Comparison of ENCODE assay signal across 8 cellular contexts in the genomic region with DNA sequence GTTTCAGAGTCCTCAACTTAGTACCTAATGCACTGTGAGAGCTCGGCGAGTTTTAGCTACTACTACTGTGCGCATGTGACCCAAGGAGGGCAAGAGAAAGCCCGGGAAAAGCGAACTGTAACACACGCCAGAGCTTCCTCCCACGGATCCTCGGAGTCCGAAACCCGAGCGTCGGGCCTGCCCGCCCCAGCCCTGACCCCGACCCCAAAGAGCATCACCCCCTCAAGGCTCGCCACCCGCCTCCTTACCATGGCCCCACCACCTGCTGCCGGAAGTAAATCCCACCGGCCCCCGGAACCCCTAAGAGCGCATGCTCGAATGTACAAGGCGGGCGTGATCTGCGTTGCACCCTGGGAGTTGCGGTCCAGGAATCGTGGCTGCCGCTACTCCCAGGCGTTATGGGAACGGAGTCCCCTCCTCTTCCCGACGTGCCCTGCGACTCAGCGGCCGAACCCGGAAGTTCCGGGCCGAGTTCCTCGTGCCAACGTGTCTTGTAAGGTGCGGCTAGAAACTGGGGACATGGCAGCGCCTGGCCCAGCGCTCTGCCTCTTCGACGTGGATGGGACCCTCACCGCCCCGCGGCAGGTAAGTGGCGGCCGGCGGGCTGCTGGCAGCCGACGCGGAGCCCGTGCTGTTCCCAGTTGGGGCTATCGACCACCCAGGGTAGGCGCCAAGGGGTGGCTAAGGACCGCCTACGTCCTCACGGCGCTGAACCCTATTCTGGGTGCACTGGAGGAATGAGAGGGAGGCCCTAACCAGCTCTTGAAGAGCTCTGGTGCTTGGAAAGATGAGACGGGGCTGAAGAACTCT. TPM values are rescaled to one million over a fixed set of nuclear protein-coding genes. Genes with fewer than 3 reads are reported as not detected.
DNase-seq lines count a peak whose midpoint lies in the region; ATAC-seq, FAIRE-seq and TF ChIP-seq lines count a peak whose summit lies in the region.

TSS of gene PMM2 (plus strand) at position 476 of the 810 bp plus-strand sequence. CDS start at position 520, 44 bp downstream.
TSS of gene TMEM186 (minus strand) at position 276 of the 810 bp plus-strand sequence. CDS start at position 251, 25 bp downstream.

- peak within 1 kb of the TSS; percentile 91 for H3K4me3 Mint-ChIP-seq in activated T-helper 17 cell treated with anti-CD3 and anti-CD28 coated beads, Interleukin-2, amount 50 U/mL, for 72 hours
- H3K4me3 Mint-ChIP-seq in naive thymus-derived CD8-positive, alpha-beta T cell, result peak within 1 kb of the TSS; percentile 92 to 98 (median 97)
- peak within 1 kb of the TSS; percentile 94 to 95 for H3K4me3 Mint-ChIP-seq in stimulated activated naive B cell treated with anti-CD40 and anti-IgM and Interleukin-4, amounts not matched to agents 10 μg/mL and 1 μg/mL and 100 μg/mL, for 72 hours

- peak within 1 kb of the TSS; percentile 92 for H3K27ac Mint-ChIP-seq in activated T-helper 17 cell treated with anti-CD3 and anti-CD28 coated beads, Interleukin-2, amount 50 U/mL, for 72 hours
- peak within 1 kb of the TSS; percentile 92 to 98 (median 95) for H3K27ac Mint-ChIP-seq in naive thymus-derived CD8-positive, alpha-beta T cell
- H3K27ac Mint-ChIP-seq in stimulated activated naive B cell treated with anti-CD40 and anti-IgM and Interleukin-4, amounts not matched to agents 10 μg/mL and 1 μg/mL and 100 μg/mL, for 72 hours, result peak within 1 kb of the TSS; percentile 98

- peaks cover 23% of the 10 kb centered on the region for H3K4me1 Mint-ChIP-seq in activated T-helper 17 cell treated with anti-CD3 and anti-CD28 coated beads, Interleukin-2, amount 50 U/mL, for 72 hours
- H3K4me1 Mint-ChIP-seq in naive thymus-derived CD8-positive, alpha-beta T cell, result peaks cover 11 to 63% (median 48%) of the 10 kb centered on the region in 4 donors
- peaks cover 20 to 49% of the 10 kb centered on the region in 2 donors for H3K4me1 Mint-ChIP-seq in stimulated activated naive B cell treated with anti-CD40 and anti-IgM and Interleukin-4, amounts not matched to agents 10 μg/mL and 1 μg/mL and 100 μg/mL, for 72 hours

- peaks cover 56% of the 10 kb centered on the region for H3K36me3 Mint-ChIP-seq in activated T-helper 17 cell treated with anti-CD3 and anti-CD28 coated beads, Interleukin-2, amount 50 U/mL, for 72 hours (ENCODE audit: low read depth)
- peaks cover 0 to 18% (median 9%) of the 10 kb centered on the region in 3 donors for H3K36me3 Mint-ChIP-seq in naive thymus-derived CD8-positive, alpha-beta T cell
- H3K36me3 Mint-ChIP-seq in stimulated activated naive B cell treated with anti-CD40 and anti-IgM and Interleukin-4, amounts not matched to agents 10 μg/mL and 1 μg/mL and 100 μg/mL, for 72 hours, result peaks cover 27 to 28% of the 10 kb centered on the region in 2 donors

- POLR2A ChIA-PET in RWPE1 (lab: Yijun Ruan, JAX; ENCODE audit: low non-redundant PET), result interaction anchor here (0.6 to 1.0 kb wide), 2 partner anchors 71 to 73 kb away, joined by 3 to 5 read pairs; partner anchors contain the start of gene CARHSP1
- POLR2A ChIA-PET in naive thymus-derived CD8-positive, alpha-beta T cell (lab: Charles Lee), result interaction anchor here (0.6 to 3.2 kb wide), 7 partner anchors 19 to 294 kb away, joined by 3 to 29 read pairs (median 4); partner anchors contain the start of genes ABAT, CARHSP1, HAPSTR1 and METTL22

- peak; percentile 87 for FAIRE-seq in H54 (lab: Jason Lieb, UNC)

- DNase-seq in ELF-1 (ENCODE audit: low read depth, low spot score), result peak; percentile 97
- DNase-seq in H54 (ENCODE audit: insufficient read length, low spot score), result peak; percentile 93
- peak; percentile 96 for DNase-seq in LoVo (ENCODE audit: low spot score)
- peak; percentile 98 for DNase-seq in RWPE1 (ENCODE audit: low spot score)
- DNase-seq in fibroblast of mammary gland (ENCODE audit: low read depth), result peak; percentile 94
- peak; percentile 88 to 97 (median 94) for DNase-seq in naive thymus-derived CD8-positive, alpha-beta T cell
- DNase-seq in stimulated activated naive B cell treated with anti-CD40 and anti-IgM and Interleukin-4, amounts not matched to agents 10 μg/mL and 1 μg/mL and 100 μg/mL, for 72 hours, result peak; percentile 96

- no peaks in the 10 kb centered on the region for H3K27me3 Mint-ChIP-seq in activated T-helper 17 cell treated with anti-CD3 and anti-CD28 coated beads, Interleukin-2, amount 50 U/mL, for 72 hours
- H3K27me3 Mint-ChIP-seq in naive thymus-derived CD8-positive, alpha-beta T cell, result no peaks in the 10 kb centered on the region
- no peaks in the 10 kb centered on the region for H3K27me3 Mint-ChIP-seq in stimulated activated naive B cell treated with anti-CD40 and anti-IgM and Interleukin-4, amounts not matched to agents 10 μg/mL and 1 μg/mL and 100 μg/mL, for 72 hours

- peak within 1 kb of the TSS; percentile 87 for H3K4me3 ChIP-seq in fibroblast of mammary gland (ENCODE audit: control insufficient read depth, low read depth, low read length)

- peak; percentile 74 for TF ChIP-seq POLR2A in H54 (IDR thresholded peaks at IDR 0.05; ENCODE audit: low read depth, low read length)

- no peaks in the 10 kb centered on the region for H3K9me3 Mint-ChIP-seq in activated T-helper 17 cell treated with anti-CD3 and anti-CD28 coated beads, Interleukin-2, amount 50 U/mL, for 72 hours
- H3K9me3 Mint-ChIP-seq in naive thymus-derived CD8-positive, alpha-beta T cell, result no peaks in the 10 kb centered on the region
- H3K9me3 Mint-ChIP-seq in stimulated activated naive B cell treated with anti-CD40 and anti-IgM and Interleukin-4, amounts not matched to agents 10 μg/mL and 1 μg/mL and 100 μg/mL, for 72 hours, result no peaks in the 10 kb centered on the region

- no peak for TF ChIP-seq CTCF in RWPE1 (conservative IDR thresholded peaks at IDR 0.05; ENCODE audit: low read depth)
- no peak for TF ChIP-seq CTCF in fibroblast of mammary gland (conservative IDR thresholded peaks at IDR 0.05; ENCODE audit: control insufficient read depth, insufficient read depth, low read depth, low read length)

- peak within 1 kb of the TSS; percentile 72 for H3K27ac ChIP-seq in RWPE1

- CTCF ChIA-PET in RWPE1 (lab: Yijun Ruan, JAX), result interaction anchor here (1.0 kb wide), 1 partner anchor 82 kb away, joined by 3 read pairs; no protein-coding TSS in a partner anchor

- ATAC-seq in activated T-helper 17 cell treated with anti-CD3 and anti-CD28 coated beads, Interleukin-2, amount 50 U/mL, for 72 hours (replicated peaks), result peak; percentile 96
- ATAC-seq in naive thymus-derived CD8-positive, alpha-beta T cell, result peak; percentile 96
- ATAC-seq in stimulated activated naive B cell treated with anti-CD40 and anti-IgM and Interleukin-4, amounts not matched to agents 10 μg/mL and 1 μg/mL and 100 μg/mL, for 72 hours (replicated peaks), result peak; percentile 93 to 95

RNA-seq across cellular contexts. Expression of gene PMM2, which starts in this region (rescaled TPM):
- total RNA-seq in activated T-helper 17 cell treated with anti-CD3 and anti-CD28 coated beads, Interleukin-2, amount 50 U/mL, for 72 hours, result 10 to 100 TPM; 33.0 to 59.1 TPM
- 10 to 100 TPM; 35.2 to 41.9 TPM for total RNA-seq in naive thymus-derived CD8-positive, alpha-beta T cell
- polyA plus RNA-seq in naive thymus-derived CD8-positive, alpha-beta T cell, result 10 to 100 TPM; 21.4 to 26.0 (median 22.5) TPM

RNA-seq across cellular contexts. Expression of gene TMEM186, which starts in this region (rescaled TPM):
- 10 to 100 TPM; 14.2 to 15.4 TPM for total RNA-seq in activated T-helper 17 cell treated with anti-CD3 and anti-CD28 coated beads, Interleukin-2, amount 50 U/mL, for 72 hours
- total RNA-seq in naive thymus-derived CD8-positive, alpha-beta T cell, result 10 to 100 TPM; 12.0 to 12.5 TPM
- 10 to 100 TPM; 10.3 to 15.8 (median 14.1) TPM for polyA plus RNA-seq in naive thymus-derived CD8-positive, alpha-beta T cell

Comparison
In these comparisons a context has a peak if more than half of its experiments do, and no peak if none do; other contexts are left out.
1. Peak in every context shown above with its lines: DNase-seq, ATAC-seq, H3K4me3 ChIP-seq and H3K27ac ChIP-seq.